Comparison of ENCODE assay signal across 15 cellular contexts in genomic region chr5:110663525-110663924, GRCh38.
DNase-seq lines count a peak whose midpoint lies in the region; ATAC-seq and TF ChIP-seq lines count a peak whose summit lies in the region.
"Had no signal": no experiment of that assay in that cellular context is flagged by ENCODE, and none has a peak within 500 bp of the region (broad histone marks: within the 10 kb centered on the region; RNA-seq: fewer than 3 reads in every experiment).

No MANE protein-coding gene starts in this region.

- no peaks in the 10 kb centered on the region for H3K9me3 Mint-ChIP-seq in activated T-cell treated with anti-CD3 and anti-CD28 coated beads, Interleukin-2, amount 50 U/mL, for 4 hours
- H3K9me3 Mint-ChIP-seq in activated CD4-positive, alpha-beta T cell treated with anti-CD3 and anti-CD28 coated beads, Interleukin-2, amount 10 ng/mL, durations not matched to agents 7 days and 5 days = no peaks in the 10 kb centered on the region
- H3K9me3 Mint-ChIP-seq: activated CD8-positive, alpha-beta T cell treated with anti-CD3 and anti-CD28 coated beads for 36 hours; activated naive CD8-positive, alpha-beta T cell treated with anti-CD3 and anti-CD28 coated beads for 36 hours; H9 had no signal

- POLR2A ChIA-PET in activated CD4-positive, alpha-beta T cell treated with anti-CD3 and anti-CD28 coated beads, Interleukin-2, amount 10 ng/mL, durations not matched to agents 7 days and 5 days (lab: Charles Lee) = no interaction called here

- peak; percentile 74 for ATAC-seq in GM18519 (IDR thresholded peaks at IDR 0.05; ENCODE audit: low FRiP score, unreplicated experiment)
- ATAC-seq in GM21528 (IDR thresholded peaks at IDR 0.05; ENCODE audit: low FRiP score, unreplicated experiment) = peak; percentile 86
- peak; percentile 78 for ATAC-seq in HG03108 (IDR thresholded peaks at IDR 0.05; ENCODE audit: unreplicated experiment)
- no peak for ATAC-seq in activated T-cell treated with anti-CD3 and anti-CD28 coated beads, Interleukin-2, amount 50 U/mL, for 4 hours
- ATAC-seq in omental fat pad (ENCODE audit: low FRiP score) = no peak
- ATAC-seq: activated CD8-positive, alpha-beta T cell treated with anti-CD3 and anti-CD28 coated beads for 36 hours had no signal

- no peak for TF ChIP-seq CTCF in omental fat pad (IDR thresholded peaks at IDR 0.05)

- no peaks in the 10 kb centered on the region for H3K4me1 Mint-ChIP-seq in activated T-cell treated with anti-CD3 and anti-CD28 coated beads, Interleukin-2, amount 50 U/mL, for 4 hours (ENCODE audit: low read depth)
- H3K4me1 Mint-ChIP-seq in activated CD4-positive, alpha-beta T cell treated with anti-CD3 and anti-CD28 coated beads, Interleukin-2, amount 10 ng/mL, durations not matched to agents 7 days and 5 days = no peaks in the 10 kb centered on the region
- H3K4me1 Mint-ChIP-seq: activated naive CD8-positive, alpha-beta T cell treated with anti-CD3 and anti-CD28 coated beads for 36 hours had no signal

- no peaks in the 10 kb centered on the region for H3K36me3 Mint-ChIP-seq in activated T-cell treated with anti-CD3 and anti-CD28 coated beads, Interleukin-2, amount 50 U/mL, for 4 hours (ENCODE audit: insufficient read depth)
- no peaks in the 10 kb centered on the region for H3K36me3 Mint-ChIP-seq in activated CD4-positive, alpha-beta T cell treated with anti-CD3 and anti-CD28 coated beads, Interleukin-2, amount 10 ng/mL, durations not matched to agents 7 days and 5 days (ENCODE audit: low read depth)
- H3K36me3 Mint-ChIP-seq: activated naive CD8-positive, alpha-beta T cell treated with anti-CD3 and anti-CD28 coated beads for 36 hours had no signal

- DNase-seq in NOMO-1 treated with dmso at 0.1 percent for 144 hours (lab: John Stamatoyannopoulos, UW; ENCODE audit: unreplicated experiment) = peak; percentile 10
- no peak for DNase-seq in activated T-cell treated with anti-CD3 and anti-CD28 coated beads, Interleukin-2, amount 50 U/mL, for 4 hours
- no peak for DNase-seq in omental fat pad (ENCODE audit: low spot score)
- no peak for DNase-seq in activated CD4-positive, alpha-beta T cell treated with anti-CD3 and anti-CD28 coated beads, Interleukin-2, amount 10 ng/mL, durations not matched to agents 7 days and 5 days
- DNase-seq in pons (ENCODE audit: low spot score) = no peak
- DNase-seq: activated CD8-positive, alpha-beta T cell treated with anti-CD3 and anti-CD28 coated beads for 36 hours; activated naive CD8-positive, alpha-beta T cell treated with anti-CD3 and anti-CD28 coated beads for 36 hours; cortex of kidney; H9; NCI-H526 treated with DMSO at 0.1 percent for 48 hours; stimulated activated CD8-positive, alpha-beta memory T cell treated with anti-CD3 and anti-CD28 coated beads, Interleukin-4, amount 100 ng/mL, for 48 hours; SW 1271 had no signal

- CTCF ChIA-PET in activated CD4-positive, alpha-beta T cell treated with anti-CD3 and anti-CD28 coated beads, Interleukin-2, amount 10 ng/mL, durations not matched to agents 7 days and 5 days (lab: Charles Lee) = interaction anchor here (0.7 kb wide), 1 partner anchor 529 kb away, joined by 3 read pairs; no protein-coding TSS in a partner anchor

- no peak overlapping the region for H3K27ac Mint-ChIP-seq in activated CD4-positive, alpha-beta T cell treated with anti-CD3 and anti-CD28 coated beads, Interleukin-2, amount 10 ng/mL, durations not matched to agents 7 days and 5 days
- H3K27ac Mint-ChIP-seq: activated CD8-positive, alpha-beta T cell treated with anti-CD3 and anti-CD28 coated beads for 36 hours; activated naive CD8-positive, alpha-beta T cell treated with anti-CD3 and anti-CD28 coated beads for 36 hours; H9 had no signal

- no peak overlapping the region for H3K4me3 Mint-ChIP-seq in activated T-cell treated with anti-CD3 and anti-CD28 coated beads, Interleukin-2, amount 50 U/mL, for 4 hours
- no peak overlapping the region for H3K4me3 Mint-ChIP-seq in activated CD4-positive, alpha-beta T cell treated with anti-CD3 and anti-CD28 coated beads, Interleukin-2, amount 10 ng/mL, durations not matched to agents 7 days and 5 days
- H3K4me3 Mint-ChIP-seq: activated CD8-positive, alpha-beta T cell treated with anti-CD3 and anti-CD28 coated beads for 36 hours; activated naive CD8-positive, alpha-beta T cell treated with anti-CD3 and anti-CD28 coated beads for 36 hours; H9 had no signal

- peaks cover 2% of the 10 kb centered on the region for H3K27me3 Mint-ChIP-seq in activated T-cell treated with anti-CD3 and anti-CD28 coated beads, Interleukin-2, amount 50 U/mL, for 4 hours (ENCODE audit: low read depth)
- peaks cover 2% of the 10 kb centered on the region for H3K27me3 Mint-ChIP-seq in activated CD4-positive, alpha-beta T cell treated with anti-CD3 and anti-CD28 coated beads, Interleukin-2, amount 10 ng/mL, durations not matched to agents 7 days and 5 days

Comparison
In these comparisons a context has a peak if more than half of its experiments do, and no peak if none do; other contexts are left out.
1. ATAC-seq: peak in GM18519 (single experiment), GM21528 (single experiment) and HG03108 (single experiment); none in activated T-cell treated with anti-CD3 and anti-CD28 coated beads, Interleukin-2, amount 50 U/mL, for 4 hours (0 of 2) and omental fat pad (single experiment).